24 cellular contexts compared by ENCODE assay signal in genomic region chr14:104335611-104336010, GRCh38.
"Had no signal": no experiment of that assay in that cellular context is flagged by ENCODE, and none has a peak within 500 bp of the region (broad histone marks: within the 10 kb centered on the region; RNA-seq: fewer than 3 reads in every experiment).

No MANE protein-coding gene starts in this region.

- H3K27ac ChIP-seq: colonic mucosa, dorsolateral prefrontal cortex, gastroesophageal sphincter, left lung, lower lobe of right lung, neural progenitor cell, right lobe of liver, skin epidermis, vagina had no signal

- DNase-seq: activated CD4-positive, alpha-beta T cell treated with anti-CD3 and anti-CD28 coated beads, Interleukin-2, amount 50 U/mL, for 1 hour; activated CD4-positive, CD25-positive, alpha-beta regulatory T cell treated with anti-CD3 and anti-CD28 coated beads, Interleukin-2, amount 50 U/mL, for 72 hours; activated naive CD4-positive, alpha-beta T cell; activated T-cell treated with anti-CD3 and anti-CD28 coated beads, Interleukin-2, amount 50 U/mL, for 4 hours; cerebellar nuclear complex; effector memory CD8-positive, alpha-beta T cell; left lung; mesendoderm; natural killer cell; right lobe of liver; stimulated activated CD4-positive, alpha-beta T cell treated with anti-CD3 and anti-CD28 coated beads, Interleukin-12 subunit alpha, Interleukin-12 subunit beta, amount 100 ng/mL, for 4 hours; stimulated activated CD4-positive, alpha-beta T cell treated with anti-CD3 and anti-CD28 coated beads, Interleukin-4, amount 100 ng/mL, for 1 hour; stimulated activated naive CD8-positive, alpha-beta T cell treated with anti-CD3 and anti-CD28 coated beads, Interleukin-15, Interleukin-2, amounts not matched to agents 100 U/mL and 50 U/mL, for 24 hours; T-helper 2 cell had no signal

- H3K36me3 ChIP-seq: colonic mucosa, gastroesophageal sphincter, left lung, lower lobe of right lung, neural progenitor cell, right lobe of liver, vagina had no signal

- H3K27ac Mint-ChIP-seq: activated T-helper 17 cell treated with anti-CD3 and anti-CD28 coated beads, Interleukin-2, amount 50 U/mL, for 72 hours; effector memory CD8-positive, alpha-beta T cell; natural killer cell; neural progenitor cell; type B pancreatic cell had no signal

- H3K4me2 ChIP-seq: neural progenitor cell had no signal

- H3K4me3 Mint-ChIP-seq: activated T-cell treated with anti-CD3 and anti-CD28 coated beads, Interleukin-2, amount 50 U/mL, for 4 hours; activated T-helper 17 cell treated with anti-CD3 and anti-CD28 coated beads, Interleukin-2, amount 50 U/mL, for 72 hours; effector memory CD8-positive, alpha-beta T cell; natural killer cell; neural progenitor cell; type B pancreatic cell had no signal

- ATAC-seq: activated naive CD4-positive, alpha-beta T cell treated with anti-CD3 and anti-CD28 coated beads, Interleukin-2, amount 50 U/mL, for 72 hours; activated T-cell treated with anti-CD3 and anti-CD28 coated beads, Interleukin-2, amount 50 U/mL, for 4 hours; activated T-helper 17 cell treated with anti-CD3 and anti-CD28 coated beads, Interleukin-2, amount 50 U/mL, for 72 hours; effector memory CD8-positive, alpha-beta T cell; gastroesophageal sphincter; left lung; natural killer cell; stimulated activated naive CD8-positive, alpha-beta T cell treated with anti-CD3 and anti-CD28 coated beads, Interleukin-15, Interleukin-2, amounts not matched to agents 100 U/mL and 50 U/mL, for 24 hours had no signal

- H3K4me1 ChIP-seq: colonic mucosa, gastroesophageal sphincter, left lung, lower lobe of right lung, neural progenitor cell, right lobe of liver, vagina had no signal

- H3K9ac ChIP-seq: neural progenitor cell had no signal

- H3K4me3 ChIP-seq: colonic mucosa, dorsolateral prefrontal cortex, gastroesophageal sphincter, left lung, lower lobe of right lung, neural progenitor cell, right lobe of liver, skin epidermis, vagina had no signal

- H3K27me3 ChIP-seq: colonic mucosa, left lung, right lobe of liver, vagina had no signal

- H3K36me3 Mint-ChIP-seq: neural progenitor cell, type B pancreatic cell had no signal

- H3K4me1 Mint-ChIP-seq: activated T-helper 17 cell treated with anti-CD3 and anti-CD28 coated beads, Interleukin-2, amount 50 U/mL, for 72 hours; natural killer cell had no signal

- H3K9me3 ChIP-seq: colonic mucosa had no signal

- H2AFZ ChIP-seq: neural progenitor cell had no signal
